In genomic region chr12:6890789-6891624, GRCh38 we compare ENCODE assay signal across 1 cellular context.
TF ChIP-seq lines count a peak whose summit lies in the region.

No MANE protein-coding gene starts in this region.

TF ChIP-seq in HEK293, 187 proteins besides CTCF, POLR2A, EP300 and RAD21 (continued from another document):
- TF ChIP-seq, protein P1, sequence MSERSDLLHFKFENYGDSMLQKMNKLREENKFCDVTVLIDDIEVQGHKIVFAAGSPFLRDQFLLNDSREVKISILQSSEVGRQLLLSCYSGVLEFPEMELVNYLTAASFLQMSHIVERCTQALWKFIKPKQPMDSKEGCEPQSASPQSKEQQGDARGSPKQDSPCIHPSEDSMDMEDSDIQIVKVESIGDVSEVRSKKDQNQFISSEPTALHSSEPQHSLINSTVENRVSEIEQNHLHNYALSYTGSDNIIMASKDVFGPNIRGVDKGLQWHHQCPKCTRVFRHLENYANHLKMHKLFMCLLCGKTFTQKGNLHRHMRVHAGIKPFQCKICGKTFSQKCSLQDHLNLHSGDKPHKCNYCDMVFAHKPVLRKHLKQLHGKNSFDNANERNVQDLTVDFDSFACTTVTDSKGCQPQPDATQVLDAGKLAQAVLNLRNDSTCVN (tag by site-specific recombination; optimal IDR thresholded peaks at IDR 0.05), result peak; percentile 86
- TF ChIP-seq, protein P2, sequence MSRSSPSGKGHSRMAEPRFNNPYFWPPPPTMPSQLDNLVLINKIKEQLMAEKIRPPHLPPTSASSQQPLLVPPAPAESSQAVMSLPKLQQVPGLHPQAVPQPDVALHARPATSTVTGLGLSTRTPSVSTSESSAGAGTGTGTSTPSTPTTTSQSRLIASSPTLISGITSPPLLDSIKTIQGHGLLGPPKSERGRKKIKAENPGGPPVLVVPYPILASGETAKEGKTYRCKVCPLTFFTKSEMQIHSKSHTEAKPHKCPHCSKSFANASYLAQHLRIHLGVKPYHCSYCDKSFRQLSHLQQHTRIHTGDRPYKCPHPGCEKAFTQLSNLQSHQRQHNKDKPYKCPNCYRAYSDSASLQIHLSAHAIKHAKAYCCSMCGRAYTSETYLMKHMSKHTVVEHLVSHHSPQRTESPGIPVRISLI (tag by site-specific recombination; IDR thresholded peaks at IDR 0.05), result 0 out of 2 replicates have a peak, but pooled peaks have one; percentile 49
- 0 out of 2 replicates have a peak, but pooled peaks have one; percentile 15 for TF ChIP-seq PRDM6 (tag by site-specific recombination; IDR thresholded peaks at IDR 0.05)
- TF ChIP-seq, protein P3, sequence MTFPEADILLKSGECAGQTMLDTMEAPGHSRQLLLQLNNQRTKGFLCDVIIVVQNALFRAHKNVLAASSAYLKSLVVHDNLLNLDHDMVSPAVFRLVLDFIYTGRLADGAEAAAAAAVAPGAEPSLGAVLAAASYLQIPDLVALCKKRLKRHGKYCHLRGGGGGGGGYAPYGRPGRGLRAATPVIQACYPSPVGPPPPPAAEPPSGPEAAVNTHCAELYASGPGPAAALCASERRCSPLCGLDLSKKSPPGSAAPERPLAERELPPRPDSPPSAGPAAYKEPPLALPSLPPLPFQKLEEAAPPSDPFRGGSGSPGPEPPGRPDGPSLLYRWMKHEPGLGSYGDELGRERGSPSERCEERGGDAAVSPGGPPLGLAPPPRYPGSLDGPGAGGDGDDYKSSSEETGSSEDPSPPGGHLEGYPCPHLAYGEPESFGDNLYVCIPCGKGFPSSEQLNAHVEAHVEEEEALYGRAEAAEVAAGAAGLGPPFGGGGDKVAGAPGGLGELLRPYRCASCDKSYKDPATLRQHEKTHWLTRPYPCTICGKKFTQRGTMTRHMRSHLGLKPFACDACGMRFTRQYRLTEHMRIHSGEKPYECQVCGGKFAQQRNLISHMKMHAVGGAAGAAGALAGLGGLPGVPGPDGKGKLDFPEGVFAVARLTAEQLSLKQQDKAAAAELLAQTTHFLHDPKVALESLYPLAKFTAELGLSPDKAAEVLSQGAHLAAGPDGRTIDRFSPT (tag by site-specific recombination; IDR thresholded peaks at IDR 0.05), result peak; percentile 91
- TF ChIP-seq ZIC2 (tag by site-specific recombination; IDR thresholded peaks at IDR 0.05), result peak; percentile 79
- TF ChIP-seq ZNF571 (tag by site-specific recombination; IDR thresholded peaks at IDR 0.05), result no peak
- TF ChIP-seq ZNF600 (tag by site-specific recombination; IDR thresholded peaks at IDR 0.05), result 0 out of 2 replicates have a peak, but pooled peaks have one; percentile 62
- TF ChIP-seq ZNF121 (tag by site-specific recombination; IDR thresholded peaks at IDR 0.05), result no peak
- no peak for TF ChIP-seq ZNF416 (tag by site-specific recombination; IDR thresholded peaks at IDR 0.05)
TF ChIP-seq in HEK293: peak in this region for 47.
